Comparison of ENCODE assay signal across 1 cellular context in genomic region chr12:56373515-56373914, GRCh38.
TF ChIP-seq lines count a peak whose summit lies in the region.

No MANE protein-coding gene starts in this region.

TF ChIP-seq in K562, 482 proteins besides CTCF, POLR2A, EP300 and RAD21:
- TF ChIP-seq CBX3 (IDR thresholded peaks at IDR 0.05; ENCODE audit: borderline replicate concordance in 1 of 2, low read length in 2 of 2) (peak in 1 of 2 experiments; percentile 73; a peak in 1 of 3 replicates), CREB5 (CRISPR knock-in tag; IDR thresholded peaks at IDR 0.05) (no peak), TRIM28 (IDR thresholded peaks at IDR 0.05) (peak; percentile 71), ZNF282 (CRISPR knock-in tag; IDR thresholded peaks at IDR 0.05) (no peak), ZNF518B (CRISPR knock-in tag; IDR thresholded peaks at IDR 0.05) (no peak), AFF1 (IDR thresholded peaks at IDR 0.05; ENCODE audit: low read depth in 1 of 2, partially characterized antibody in 2 of 2) (peak in 1 of 2 experiments; percentile 100), ZBTB11 (CRISPR knock-in tag; IDR thresholded peaks at IDR 0.05) (no peak), TRIM24 (IDR thresholded peaks at IDR 0.05) (peak in 1 of 2 experiments; percentile 41; a peak in 1 of 4 replicates), ZNF274 (IDR thresholded peaks at IDR 0.05; ENCODE audit: borderline replicate concordance, low read depth, low read length) (no peak), MCM7 (IDR thresholded peaks at IDR 0.05) (no peak), PHF8 (IDR thresholded peaks at IDR 0.05; ENCODE audit: borderline replicate concordance, low read length) (no peak), ZNF280A (IDR thresholded peaks at IDR 0.05; ENCODE audit: low read depth, partially characterized antibody) (peak; percentile 25), POLR2G (IDR thresholded peaks at IDR 0.05; ENCODE audit: low read depth, low read length) (no peak), ZFP30 (CRISPR knock-in tag; IDR thresholded peaks at IDR 0.05; ENCODE audit: borderline replicate concordance) (no peak), KDM5B (IDR thresholded peaks at IDR 0.05; ENCODE audit: insufficient replicate concordance, low read depth, low read length) (no peak), ZNF311 (CRISPR knock-in tag; IDR thresholded peaks at IDR 0.05) (no peak), ESRRB (CRISPR knock-in tag; IDR thresholded peaks at IDR 0.05; ENCODE audit: borderline replicate concordance) (no peak)
